In the genomic region with DNA sequence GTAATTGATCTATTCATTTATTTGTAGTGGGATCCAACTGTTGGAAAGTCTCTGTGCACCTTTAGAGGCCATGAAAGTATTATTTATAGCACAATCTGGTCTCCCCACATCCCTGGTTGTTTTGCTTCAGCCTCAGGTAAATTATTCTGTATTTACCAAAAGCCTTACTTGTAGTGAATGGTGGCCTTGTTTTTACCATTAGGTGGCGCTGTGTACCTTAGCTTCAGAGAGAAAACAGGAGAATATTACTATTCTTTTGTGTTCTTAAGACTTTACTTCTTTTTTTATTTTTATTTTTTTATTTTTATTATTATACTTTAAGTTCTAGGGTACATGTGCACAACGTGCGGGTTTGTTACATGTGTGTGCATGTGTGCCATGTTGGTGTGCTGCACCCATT, we compare ENCODE assay signal across 8 cellular contexts.
DNase-seq lines count a peak whose midpoint lies in the region; ATAC-seq, FAIRE-seq and TF ChIP-seq lines count a peak whose summit lies in the region.

No MANE protein-coding gene starts in this region.

- H3K4me3 ChIP-seq in MM.1S (ENCODE audit: low read length), result no peak overlapping the region
- no peak overlapping the region for H3K4me3 ChIP-seq in fibroblast of mammary gland (ENCODE audit: control insufficient read depth, low read depth, low read length)

- no peaks in the 10 kb centered on the region for H3K79me2 ChIP-seq in MM.1S (ENCODE audit: low read length)

- H3K4me2 ChIP-seq in MM.1S (ENCODE audit: low read depth, low read length), result no peak overlapping the region

- no peaks in the 10 kb centered on the region for H3K4me1 ChIP-seq in MM.1S (ENCODE audit: low read length)

- no peak overlapping the region for H3K27ac ChIP-seq in MM.1S (ENCODE audit: low read length)

- no peaks in the 10 kb centered on the region for H3K36me3 ChIP-seq in MM.1S (replicated peaks; ENCODE audit: insufficient read depth, low read length)

- no peak for ATAC-seq in GM21576 (IDR thresholded peaks at IDR 0.05; ENCODE audit: unreplicated experiment)

- H3F3A ChIP-seq in MM.1S (ENCODE audit: insufficient read depth, low read length), result no peaks in the 10 kb centered on the region

- H2AFZ ChIP-seq in MM.1S (ENCODE audit: low read length), result no peak overlapping the region

- H3K9me2 ChIP-seq in MM.1S (replicated peaks; ENCODE audit: insufficient read depth, low read length), result no peaks in the 10 kb centered on the region

- H3K9ac ChIP-seq in MM.1S (ENCODE audit: low read length), result no peak overlapping the region

- no peaks in the 10 kb centered on the region for H4K20me1 ChIP-seq in MM.1S (ENCODE audit: insufficient read depth, low read length)

- TF ChIP-seq CTCF in MM.1S (IDR thresholded peaks at IDR 0.05; ENCODE audit: low read length) (peak; percentile 59), fibroblast of mammary gland (conservative IDR thresholded peaks at IDR 0.05; ENCODE audit: control insufficient read depth, insufficient read depth, low read depth, low read length) (peak; percentile 82)

- no peaks in the 10 kb centered on the region for H3K9me3 ChIP-seq in MM.1S (replicated peaks; ENCODE audit: insufficient read depth, low read length)

- FAIRE-seq in TTC549 (lab: Jason Lieb, UNC), result peak; percentile 78

- DNase-seq in stimulated activated CD4-positive, alpha-beta T cell treated with anti-CD3 and anti-CD28 coated beads, Interleukin-12 subunit alpha, Interleukin-12 subunit beta, amount 100 ng/mL, for 48 hours (ENCODE audit: low read depth in 2 of 3, low spot score in 1 of 3), result peak in 2 of 3 donors; percentile 11 to 27
- no peak for DNase-seq in stimulated activated CD4-positive, alpha-beta T cell treated with anti-CD3 and anti-CD28 coated beads, Interleukin-12 subunit alpha, Interleukin-12 subunit beta, amount 100 ng/mL, for 4 hours
- peak; percentile 53 for DNase-seq in MM.1S
- peak; percentile 70 for DNase-seq in fibroblast of mammary gland (ENCODE audit: low read depth)
- DNase-seq in pons (ENCODE audit: low spot score), result peak; percentile 45
- no peak for DNase-seq in effector CD8-positive, alpha-beta T cell (lab: John Stamatoyannopoulos, UW)

- no peaks in the 10 kb centered on the region for H3K27me3 ChIP-seq in MM.1S (replicated peaks; ENCODE audit: insufficient read depth, low read length)

Comparison
In these comparisons a context has a peak if more than half of its experiments do, and no peak if none do; other contexts are left out.
1. DNase-seq: peak in stimulated activated CD4-positive, alpha-beta T cell treated with anti-CD3 and anti-CD28 coated beads, Interleukin-12 subunit alpha, Interleukin-12 subunit beta, amount 100 ng/mL, for 48 hours (2 of 3), MM.1S (single experiment), fibroblast of mammary gland (single experiment) and pons (single experiment); none in stimulated activated CD4-positive, alpha-beta T cell treated with anti-CD3 and anti-CD28 coated beads, Interleukin-12 subunit alpha, Interleukin-12 subunit beta, amount 100 ng/mL, for 4 hours (single experiment) and effector CD8-positive, alpha-beta T cell (single experiment).